Comparison of ENCODE assay signal across 8 cellular contexts in genomic region chr3:112813723-112814171, GRCh38. TPM values are rescaled to one million over a fixed set of nuclear protein-coding genes. Genes with fewer than 3 reads are reported as not detected.
A peak's percentile ranks its signal among the peaks of the same experiment; 100 is the strongest.
DNase-seq lines count a peak whose midpoint lies in the region; ATAC-seq, FAIRE-seq and TF ChIP-seq lines count a peak whose summit lies in the region.

No MANE protein-coding gene starts in this region.

- peaks cover 5% of the 10 kb centered on the region for H3K4me1 ChIP-seq in foreskin keratinocyte
- peaks cover 0 to 9% (median 1%) of the 10 kb centered on the region in 4 donors for H3K4me1 ChIP-seq in upper lobe of left lung

- no peaks in the 10 kb centered on the region for H3K9me3 ChIP-seq in upper lobe of left lung

- no peak for TF ChIP-seq CTCF in foreskin keratinocyte (conservative IDR thresholded peaks at IDR 0.05)
- TF ChIP-seq CTCF in upper lobe of left lung (IDR thresholded peaks at IDR 0.05), result no peak
- TF ChIP-seq CTCF in brain microvascular endothelial cell (IDR thresholded peaks at IDR 0.05; ENCODE audit: low read depth, low read length, missing control alignments), result no peak

- H3K4me3 Mint-ChIP-seq in activated T-cell treated with anti-CD3 and anti-CD28 coated beads, Interleukin-2, amount 50 U/mL, for 4 hours, result no peak overlapping the region

- DNase-seq in EH (ENCODE audit: low read depth) (peak; percentile 79), Kasumi-1 (lab: John Stamatoyannopoulos, UW) (peak; percentile 99), foreskin keratinocyte (no peak), upper lobe of left lung (peak in 1 of 2 donors; percentile 42), brain microvascular endothelial cell (no peak), H54 (ENCODE audit: insufficient read length, low spot score) (no peak)
- DNase-seq in activated T-cell treated with anti-CD3 and anti-CD28 coated beads, Interleukin-2, amount 50 U/mL, for 4 hours, result no peak

- peaks cover 27% of the 10 kb centered on the region for H3K4me1 Mint-ChIP-seq in activated T-cell treated with anti-CD3 and anti-CD28 coated beads, Interleukin-2, amount 50 U/mL, for 4 hours (ENCODE audit: low read depth)

- no peak overlapping the region for H3K4me3 ChIP-seq in upper lobe of left lung
- no peak overlapping the region for H3K4me3 ChIP-seq in brain microvascular endothelial cell (ENCODE audit: low read depth, low read length)

- no peak for TF ChIP-seq POLR2A in upper lobe of left lung (IDR thresholded peaks at IDR 0.05)
- no peak for TF ChIP-seq POLR2A in H54 (IDR thresholded peaks at IDR 0.05; ENCODE audit: low read depth, low read length)

- ATAC-seq in GM21447 (IDR thresholded peaks at IDR 0.05; ENCODE audit: unreplicated experiment) (peak; percentile 68), foreskin keratinocyte (no peak), upper lobe of left lung (ENCODE audit: low FRiP score in 2 of 2) (peak; percentile 54 to 69)
- ATAC-seq in activated T-cell treated with anti-CD3 and anti-CD28 coated beads, Interleukin-2, amount 50 U/mL, for 4 hours, result no peak

- no peaks in the 10 kb centered on the region for H3K27me3 Mint-ChIP-seq in activated T-cell treated with anti-CD3 and anti-CD28 coated beads, Interleukin-2, amount 50 U/mL, for 4 hours (ENCODE audit: low read depth)

- no peaks in the 10 kb centered on the region for H3K27me3 ChIP-seq in foreskin keratinocyte
- H3K27me3 ChIP-seq in upper lobe of left lung, result no peaks in the 10 kb centered on the region
- no peaks in the 10 kb centered on the region for H3K27me3 ChIP-seq in brain microvascular endothelial cell (replicated peaks)

- H3K27ac ChIP-seq in foreskin keratinocyte (peak overlapping the region; percentile 34), upper lobe of left lung (peak overlapping the region in 1 of 4 donors; percentile 22), brain microvascular endothelial cell (no peak overlapping the region)

- H3K9me3 Mint-ChIP-seq in activated T-cell treated with anti-CD3 and anti-CD28 coated beads, Interleukin-2, amount 50 U/mL, for 4 hours, result peaks cover 1% of the 10 kb centered on the region

- no peak for TF ChIP-seq EP300 in upper lobe of left lung (IDR thresholded peaks at IDR 0.05)

- in situ Hi-C loops in brain microvascular endothelial cell (cut with HindIII; ENCODE audit: low pct_ligation_motif_present, low sequenced_read_pairs), result no loop called here

- WGBS in upper lobe of left lung, 2 donors, result 18 to 23% methylated on average over 2 of the region's 2 CpGs

- H3K36me3 Mint-ChIP-seq in activated T-cell treated with anti-CD3 and anti-CD28 coated beads, Interleukin-2, amount 50 U/mL, for 4 hours (ENCODE audit: insufficient read depth), result no peaks in the 10 kb centered on the region

- H3K36me3 ChIP-seq in upper lobe of left lung (no peaks in the 10 kb centered on the region), brain microvascular endothelial cell (replicated peaks) (no peaks in the 10 kb centered on the region)

- FAIRE-seq in H54 (lab: Jason Lieb, UNC), result no peak

RNA-seq across cellular contexts. Expression of gene CD200R1L, which starts 32.9 kb away (rescaled TPM):
- not detected in 2 replicates for total RNA-seq in foreskin keratinocyte
- polyA plus RNA-seq in foreskin keratinocyte, result not detected in 2 replicates
- total RNA-seq in upper lobe of left lung, result not detected
- not detected for total RNA-seq in activated T-cell treated with anti-CD3 and anti-CD28 coated beads, Interleukin-2, amount 50 U/mL, for 4 hours

Comparison
In these comparisons a context has a peak if more than half of its experiments do, and no peak if none do; other contexts are left out.
1. DNase-seq: peak in EH (single experiment) and Kasumi-1 (2 of 2); none in foreskin keratinocyte (0 of 2), brain microvascular endothelial cell (single experiment), activated T-cell treated with anti-CD3 and anti-CD28 coated beads, Interleukin-2, amount 50 U/mL, for 4 hours (single experiment) and H54 (single experiment).
2. ATAC-seq: peak in GM21447 (single experiment) and upper lobe of left lung (2 of 2); none in foreskin keratinocyte (single experiment) and activated T-cell treated with anti-CD3 and anti-CD28 coated beads, Interleukin-2, amount 50 U/mL, for 4 hours (0 of 2).